In genomic region chr1:9821710-9822109, GRCh38 we compare ENCODE assay signal across 10 cellular contexts. TPM values are rescaled to one million over a fixed set of nuclear protein-coding genes. Genes with fewer than 3 reads are reported as not detected.
DNase-seq lines count a peak whose midpoint lies in the region; ATAC-seq and TF ChIP-seq lines count a peak whose summit lies in the region.
"Had no signal": no experiment of that assay in that cellular context is flagged by ENCODE, and none has a peak within 500 bp of the region (broad histone marks: within the 10 kb centered on the region; RNA-seq: fewer than 3 reads in every experiment).

No MANE protein-coding gene starts in this region.

- in situ Hi-C loops in mammary epithelial cell (cut with MboI; ENCODE audit: low sequenced_read_pairs in 2 of 2): no loop called here

- DNase-seq in Karpas-422: peak; percentile 52
- DNase-seq in mammary epithelial cell: no peak
- DNase-seq in nephron progenitor cell: no peak
- DNase-seq in lower lobe of right lung: no peak
- no peak for DNase-seq in NCI-H2081 (lab: John Stamatoyannopoulos, UW)
- no peak for DNase-seq in ureter (ENCODE audit: low spot score)
- DNase-seq: amygdala, mesendoderm, NCI-H774 had no signal

- peaks cover 68% of the 10 kb centered on the region for H3K79me2 ChIP-seq in DOHH2 (ENCODE audit: control insufficient read depth, low read length)
- H3K79me2 ChIP-seq in Karpas-422 (ENCODE audit: low read length): peaks cover 65% of the 10 kb centered on the region
- H3K79me2 ChIP-seq in mammary epithelial cell (ENCODE audit: insufficient read depth, low read length): peaks cover 67% of the 10 kb centered on the region

- no peaks in the 10 kb centered on the region for H3K9me3 ChIP-seq in DOHH2 (ENCODE audit: control insufficient read depth, insufficient read depth, low read length)
- no peaks in the 10 kb centered on the region for H3K9me3 ChIP-seq in Karpas-422 (ENCODE audit: low read length)
- no peaks in the 10 kb centered on the region for H3K9me3 ChIP-seq in mammary epithelial cell (replicated peaks; ENCODE audit: insufficient read depth, low read length)
- H3K9me3 ChIP-seq in lower lobe of right lung: no peaks in the 10 kb centered on the region

- peaks cover 75% of the 10 kb centered on the region for H3K4me1 ChIP-seq in DOHH2 (ENCODE audit: control insufficient read depth, low read length)
- H3K4me1 ChIP-seq in Karpas-422 (ENCODE audit: low read length): peaks cover 52% of the 10 kb centered on the region
- H3K4me1 ChIP-seq in mammary epithelial cell (ENCODE audit: insufficient read depth, low read length): peaks cover 25% of the 10 kb centered on the region
- peaks cover 32% of the 10 kb centered on the region for H3K4me1 ChIP-seq in lower lobe of right lung

- H3K36me3 ChIP-seq in DOHH2 (ENCODE audit: control insufficient read depth, low read length) (peaks cover 49% of the 10 kb centered on the region), Karpas-422 (ENCODE audit: insufficient read depth, low read length) (no peaks in the 10 kb centered on the region; the same call in 1 of the 2 replicates), mammary epithelial cell (ENCODE audit: insufficient read depth, low read length) (no peaks in the 10 kb centered on the region), lower lobe of right lung (no peaks in the 10 kb centered on the region)

- no peak overlapping the region for H3K27ac ChIP-seq in DOHH2 (ENCODE audit: low read depth, low read length)
- peak overlapping the region; percentile 32; the same call in 1 of the 2 replicates for H3K27ac ChIP-seq in Karpas-422 (ENCODE audit: low read length)
- peak overlapping the region; percentile 72 for H3K27ac ChIP-seq in mammary epithelial cell (ENCODE audit: insufficient read depth, low read depth, low read length)
- no peak overlapping the region for H3K27ac ChIP-seq in lower lobe of right lung

- peak overlapping the region; percentile 94 for H3K9ac ChIP-seq in Karpas-422 (ENCODE audit: low read length)
- H3K9ac ChIP-seq in mammary epithelial cell (ENCODE audit: insufficient read depth, low read length): peak overlapping the region; percentile 76

- CTCF ChIA-PET in mammary epithelial cell (lab: Charles Lee; ENCODE audit: low non-redundant PET): no interaction called here

- dilution Hi-C loops in mammary epithelial cell (cut with HindIII; ENCODE audit: low sequenced_read_pairs): loop anchor here (5.0 kb wide), 1 partner anchor 71 kb away; no protein-coding TSS in a partner anchor

- H3K27me3 Mint-ChIP-seq in nephron progenitor cell (ENCODE audit: low read depth, poor library complexity): peaks cover 19% of the 10 kb centered on the region

- no peak overlapping the region for H2AFZ ChIP-seq in Karpas-422 (ENCODE audit: low read length)
- no peak overlapping the region for H2AFZ ChIP-seq in mammary epithelial cell (ENCODE audit: low read depth, low read length)

- peak overlapping the region; percentile 96 for H3K4me3 Mint-ChIP-seq in nephron progenitor cell

- peaks cover 45% of the 10 kb centered on the region for H3K4me1 Mint-ChIP-seq in nephron progenitor cell

- peak overlapping the region; percentile 79 for H3K4me2 ChIP-seq in DOHH2 (ENCODE audit: low read length)
- peak overlapping the region; percentile 82 for H3K4me2 ChIP-seq in Karpas-422 (ENCODE audit: low read depth, low read length, poor library complexity, severe bottlenecking)
- H3K4me2 ChIP-seq in mammary epithelial cell (ENCODE audit: insufficient read depth, low read depth, low read length): peak overlapping the region; percentile 90

- H3K36me3 Mint-ChIP-seq in nephron progenitor cell (ENCODE audit: low read depth): peaks cover 17% of the 10 kb centered on the region

- 77% methylated on average over 4 of the region's 4 CpGs for WGBS in mammary epithelial cell (ENCODE audit: low coverage, missing lambda C conversion rate)

- H3K9me3 Mint-ChIP-seq in nephron progenitor cell: no peaks in the 10 kb centered on the region

- BruUV-seq in mammary epithelial cell (replicated peaks; lab: Mats Ljungman, UMichigan): TSS peak; percentile 19

- intact Hi-C loops in mammary epithelial cell (cut with micrococcal nuclease): no loop called here
- intact Hi-C loops in lower lobe of right lung (cut with DNase I): no loop called here

- no peak for TF ChIP-seq CTCF in DOHH2 (IDR thresholded peaks at IDR 0.05; ENCODE audit: low read depth, low read length, poor library complexity, severe bottlenecking)
- TF ChIP-seq CTCF in mammary epithelial cell (conservative IDR thresholded peaks at IDR 0.05 in 1 of 2, IDR thresholded peaks at IDR 0.05 in 1 of 2; ENCODE audit: extremely low read depth in 1 of 2, insufficient read depth in 1 of 2, low read depth in 1 of 2, low read length in 2 of 2): no peak
- no peak for TF ChIP-seq CTCF in nephron progenitor cell (IDR thresholded peaks at IDR 0.05)
- no peak for TF ChIP-seq CTCF in lower lobe of right lung (IDR thresholded peaks at IDR 0.05)

- no peak for ATAC-seq in lower lobe of right lung

- H3K27ac Mint-ChIP-seq in nephron progenitor cell: no peak overlapping the region

- H3K27me3 ChIP-seq in DOHH2 (ENCODE audit: control insufficient read depth, low read length) (no peaks in the 10 kb centered on the region), Karpas-422 (ENCODE audit: low read length) (no peaks in the 10 kb centered on the region), mammary epithelial cell (ENCODE audit: insufficient read depth, low read length) (no peaks in the 10 kb centered on the region), lower lobe of right lung (ENCODE audit: low read depth) (no peaks in the 10 kb centered on the region)

- peaks cover 27% of the 10 kb centered on the region for H3F3A ChIP-seq in DOHH2 (ENCODE audit: control insufficient read depth, insufficient read depth)

- H3K4me3 ChIP-seq in DOHH2 (ENCODE audit: low read length): peak overlapping the region; percentile 96
- peak overlapping the region; percentile 94 for H3K4me3 ChIP-seq in Karpas-422 (ENCODE audit: low read length)
- H3K4me3 ChIP-seq in mammary epithelial cell (replicated peaks in 1 of 3; ENCODE audit: insufficient read depth in 1 of 3, low read depth in 2 of 3, low read length in 3 of 3): peak overlapping the region; percentile 52 to 93 (median 91)
- H3K4me3 ChIP-seq in lower lobe of right lung: no peak overlapping the region

- H4K20me1 ChIP-seq in DOHH2 (ENCODE audit: control insufficient read depth, insufficient read depth, low read depth, low read length): 0 out of 2 replicates have a peak, but pooled peaks cover 4% of the 10 kb centered on the region
- peaks cover 19% of the 10 kb centered on the region for H4K20me1 ChIP-seq in Karpas-422 (ENCODE audit: insufficient read depth, low read depth, low read length)
- no peaks in the 10 kb centered on the region for H4K20me1 ChIP-seq in mammary epithelial cell (ENCODE audit: insufficient read depth, low read length)

- H3K9me2 ChIP-seq in DOHH2 (replicated peaks; ENCODE audit: control insufficient read depth, low read length) (no peaks in the 10 kb centered on the region), Karpas-422 (replicated peaks; ENCODE audit: insufficient read depth, low read length) (no peaks in the 10 kb centered on the region)

RNA-seq across cellular contexts. Expression of gene CLSTN1, which starts 2.1 kb away (rescaled TPM):
- total RNA-seq in Karpas-422 (2014; rRNA removed; shearing (Covaris generic); ENCODE audit: low replicate concordance): 52.0 and 77.7 TPM in 2 replicates
- total RNA-seq in mammary epithelial cell (100 to 1,000 TPM; 229 to 335 TPM), lower lobe of right lung (72.3 TPM), ureter (75.0 TPM)
- 168 TPM for polyA plus RNA-seq in mammary epithelial cell
- 399 TPM for polyA minus RNA-seq in mammary epithelial cell

Comparison
In these comparisons a context has a peak if more than half of its experiments do, and no peak if none do; other contexts are left out.
1. H3K27ac ChIP-seq: peak in Karpas-422 (single experiment) and mammary epithelial cell (single experiment); none in DOHH2 (single experiment) and lower lobe of right lung (single experiment).
2. Peak in every context shown above with its lines, with median percentiles within 50 percentile points of each other: H3K4me2 ChIP-seq.